13 cellular contexts compared by ENCODE assay signal in genomic region chr9:18350036-18350435, GRCh38.
"Had no signal": no experiment of that assay in that cellular context is flagged by ENCODE, and none has a peak within 500 bp of the region (broad histone marks: within the 10 kb centered on the region; RNA-seq: fewer than 3 reads in every experiment).

No MANE protein-coding gene starts in this region.

- H3K9me3 Mint-ChIP-seq: neural crest cell had no signal

- H3K27me3 ChIP-seq: colonic mucosa, ovary, right atrium auricular region had no signal

- DNase-seq: colonic mucosa; dermis blood vessel endothelial cell; left ventricle myocardium inferior; mucosa of descending colon; naive thymus-derived CD8-positive, alpha-beta T cell; ovary; small intestine; stimulated activated CD4-positive, alpha-beta T cell treated with anti-CD3 and anti-CD28 coated beads, Interleukin-12 subunit alpha, Interleukin-12 subunit beta, amount 100 ng/mL, for 4 hours; stimulated activated naive CD4-positive, alpha-beta T cell treated with Interleukin-2 at 50 U/mL for 16 hours; trophoblast cell had no signal

- H3K4me1 Mint-ChIP-seq: naive thymus-derived CD8-positive, alpha-beta T cell had no signal

- ATAC-seq: esophagus mucosa; mucosa of descending colon; naive thymus-derived CD8-positive, alpha-beta T cell had no signal

- H3K4me1 ChIP-seq: colonic mucosa, right atrium auricular region had no signal

- H3K36me3 Mint-ChIP-seq: naive thymus-derived CD8-positive, alpha-beta T cell had no signal

- H3K27ac ChIP-seq: colonic mucosa, left ventricle myocardium inferior, ovary, right atrium auricular region had no signal

- H3K4me3 Mint-ChIP-seq: naive thymus-derived CD8-positive, alpha-beta T cell; neural crest cell had no signal

- H3K9me3 ChIP-seq: colonic mucosa, left ventricle myocardium inferior, mucosa of descending colon, ovary, right atrium auricular region had no signal
